8 cellular contexts compared by ENCODE assay signal in genomic region chr18:36095936-36096519, GRCh38. TPM values are rescaled to one million over a fixed set of nuclear protein-coding genes. Genes with fewer than 3 reads are reported as not detected.
DNase-seq lines count a peak whose midpoint lies in the region; ATAC-seq, FAIRE-seq and TF ChIP-seq lines count a peak whose summit lies in the region.

No MANE protein-coding gene starts in this region.

- in situ Hi-C loops in KBM-7 (cut with MboI; ENCODE audit: low pct_unique_long_range_greater_than_20kb, low sequenced_read_pairs): no loop called here

- no peaks in the 10 kb centered on the region for H3K9me3 Mint-ChIP-seq in activated T-helper 2 cell treated with anti-CD3 and anti-CD28 coated beads, Interferon-gamma antibody, Interleukin-2, Interleukin-4, amounts not matched to agents 10 μg/mL and 5 μg/mL and 100 μg/mL, durations not matched to agents 14 hours and 24 hours and 36 hours

- TF ChIP-seq RAD21 in neural cell (conservative IDR thresholded peaks at IDR 0.05): peak; percentile 78

- H3K9me3 ChIP-seq in neural cell (ENCODE audit: low read length): no peaks in the 10 kb centered on the region
- no peaks in the 10 kb centered on the region for H3K9me3 ChIP-seq in MG63

- FAIRE-seq in RCC 7860 (lab: Jason Lieb, UNC): peak; percentile 88

- no peak overlapping the region for H3K9ac ChIP-seq in neural cell (ENCODE audit: low read length)

- no peaks in the 10 kb centered on the region for H3K9me2 ChIP-seq in neural cell (ENCODE audit: insufficient read depth, low read length)

- intact Hi-C loops in activated T-helper 2 cell treated with anti-CD3 and anti-CD28 coated beads, Interferon-gamma antibody, Interleukin-2, Interleukin-4, amounts not matched to agents 10 μg/mL and 5 μg/mL and 100 μg/mL, durations not matched to agents 14 hours and 24 hours and 36 hours (cut with micrococcal nuclease): loop anchor here (1.0 kb wide), 2 partner anchors 79 to 188 kb away; no protein-coding TSS in a partner anchor

- no peaks in the 10 kb centered on the region for H4K20me1 ChIP-seq in neural cell (ENCODE audit: insufficient read depth)

- no peak overlapping the region for H2AFZ ChIP-seq in neural cell (ENCODE audit: low read depth, low read length)

- H3K4me2 ChIP-seq in neural cell (ENCODE audit: low read length): no peak overlapping the region

- H3K4me3 ChIP-seq in neural cell (ENCODE audit: low read length) (no peak overlapping the region), MG63 (no peak overlapping the region)

- DNase-seq in GDM1 (lab: John Stamatoyannopoulos, UW) (peak; percentile 6), KBM-7 (peak; percentile 51), RCC 7860 (ENCODE audit: low spot score) (peak; percentile 53), epidermal melanocyte (ENCODE audit: insufficient read length, low spot score) (peak; percentile 40), MG63 (no peak)
- DNase-seq in activated T-helper 2 cell treated with anti-CD3 and anti-CD28 coated beads, Interferon-gamma antibody, Interleukin-2, Interleukin-4, amounts not matched to agents 10 μg/mL and 5 μg/mL and 100 μg/mL, durations not matched to agents 14 hours and 24 hours and 36 hours (ENCODE audit: low spot score): no peak

- H3K4me1 Mint-ChIP-seq in activated T-helper 2 cell treated with anti-CD3 and anti-CD28 coated beads, Interferon-gamma antibody, Interleukin-2, Interleukin-4, amounts not matched to agents 10 μg/mL and 5 μg/mL and 100 μg/mL, durations not matched to agents 14 hours and 24 hours and 36 hours (ENCODE audit: low read depth): peaks cover 10% of the 10 kb centered on the region

- ATAC-seq in GM21515 (IDR thresholded peaks at IDR 0.05; ENCODE audit: unreplicated experiment): no peak

- H3K36me3 Mint-ChIP-seq in activated T-helper 2 cell treated with anti-CD3 and anti-CD28 coated beads, Interferon-gamma antibody, Interleukin-2, Interleukin-4, amounts not matched to agents 10 μg/mL and 5 μg/mL and 100 μg/mL, durations not matched to agents 14 hours and 24 hours and 36 hours (ENCODE audit: low read depth): no peaks in the 10 kb centered on the region

- no peaks in the 10 kb centered on the region for H3F3A ChIP-seq in neural cell (ENCODE audit: insufficient read depth, low read length, poor library complexity, severe bottlenecking)

- no peak overlapping the region for H3K27ac Mint-ChIP-seq in activated T-helper 2 cell treated with anti-CD3 and anti-CD28 coated beads, Interferon-gamma antibody, Interleukin-2, Interleukin-4, amounts not matched to agents 10 μg/mL and 5 μg/mL and 100 μg/mL, durations not matched to agents 14 hours and 24 hours and 36 hours

- no peak overlapping the region for H3K4me3 Mint-ChIP-seq in activated T-helper 2 cell treated with anti-CD3 and anti-CD28 coated beads, Interferon-gamma antibody, Interleukin-2, Interleukin-4, amounts not matched to agents 10 μg/mL and 5 μg/mL and 100 μg/mL, durations not matched to agents 14 hours and 24 hours and 36 hours (ENCODE audit: low read depth)

- H3K27me3 ChIP-seq in neural cell (ENCODE audit: insufficient read depth, low read depth, low read length): no peaks in the 10 kb centered on the region
- H3K27me3 ChIP-seq in MG63: no peaks in the 10 kb centered on the region

- peaks cover 24% of the 10 kb centered on the region for H3K27me3 Mint-ChIP-seq in activated T-helper 2 cell treated with anti-CD3 and anti-CD28 coated beads, Interferon-gamma antibody, Interleukin-2, Interleukin-4, amounts not matched to agents 10 μg/mL and 5 μg/mL and 100 μg/mL, durations not matched to agents 14 hours and 24 hours and 36 hours (ENCODE audit: low read depth)

- H3K79me2 ChIP-seq in neural cell (replicated peaks; ENCODE audit: insufficient read depth, low read length): no peaks in the 10 kb centered on the region

- no peak overlapping the region for H3K27ac ChIP-seq in neural cell (ENCODE audit: low read length)

- TF ChIP-seq EP300 in neural cell (conservative IDR thresholded peaks at IDR 0.05; ENCODE audit: poor library complexity, severe bottlenecking): no peak

- no peaks in the 10 kb centered on the region for H3K36me3 ChIP-seq in neural cell (ENCODE audit: insufficient read depth, low read length)
- H3K36me3 ChIP-seq in MG63: no peaks in the 10 kb centered on the region

- TF ChIP-seq CTCF in neural cell (IDR thresholded peaks at IDR 0.05; ENCODE audit: poor library complexity, severe bottlenecking): peak; percentile 75

TF ChIP-seq in neural cell, 6 proteins besides CTCF, POLR2A, EP300 and RAD21:
- TF ChIP-seq EZH2 (IDR thresholded peaks at IDR 0.05; ENCODE audit: borderline replicate concordance, insufficient read depth, low read length, poor library complexity, severe bottlenecking): no peak
- peak; percentile 78 for TF ChIP-seq SMC3 (conservative IDR thresholded peaks at IDR 0.05; ENCODE audit: poor library complexity)
TF ChIP-seq in neural cell: peak in this region for 1.

RNA-seq across cellular contexts. Expression of gene RPRD1A, which starts 28.7 kb away (rescaled TPM):
- polyA plus RNA-seq in neural cell: 129 and 136 TPM in 2 replicates
- polyA minus RNA-seq in neural cell: 156 and 180 TPM in 2 replicates
- total RNA-seq in MG63 (2014; rRNA removed; shearing (Covaris generic); ENCODE audit: low replicate concordance): 28.7 and 31.4 TPM in 2 replicates
- total RNA-seq in activated T-helper 2 cell treated with anti-CD3 and anti-CD28 coated beads, Interferon-gamma antibody, Interleukin-2, Interleukin-4, amounts not matched to agents 10 μg/mL and 5 μg/mL and 100 μg/mL, durations not matched to agents 14 hours and 24 hours and 36 hours: 23.4 and 24.1 TPM in 2 replicates

RNA-seq across cellular contexts. Expression of gene SLC39A6, which starts 33.1 kb away (rescaled TPM):
- 260 and 298 TPM in 2 replicates for polyA plus RNA-seq in neural cell
- polyA minus RNA-seq in neural cell: 294 and 310 TPM in 2 replicates
- 63.0 and 80.9 TPM in 2 replicates for total RNA-seq in MG63 (2014; rRNA removed; shearing (Covaris generic); ENCODE audit: low replicate concordance)
- 41.7 and 42.7 TPM in 2 replicates for total RNA-seq in activated T-helper 2 cell treated with anti-CD3 and anti-CD28 coated beads, Interferon-gamma antibody, Interleukin-2, Interleukin-4, amounts not matched to agents 10 μg/mL and 5 μg/mL and 100 μg/mL, durations not matched to agents 14 hours and 24 hours and 36 hours

RNA-seq across cellular contexts. Expression of gene ELP2, which starts 33.7 kb away (rescaled TPM):
- polyA plus RNA-seq in neural cell: 77.1 and 83.6 TPM in 2 replicates
- polyA minus RNA-seq in neural cell: 112 and 141 TPM in 2 replicates
- total RNA-seq in MG63 (2014; rRNA removed; shearing (Covaris generic); ENCODE audit: low replicate concordance): 85.7 and 109 TPM in 2 replicates
- total RNA-seq in activated T-helper 2 cell treated with anti-CD3 and anti-CD28 coated beads, Interferon-gamma antibody, Interleukin-2, Interleukin-4, amounts not matched to agents 10 μg/mL and 5 μg/mL and 100 μg/mL, durations not matched to agents 14 hours and 24 hours and 36 hours: 93.3 and 94.2 TPM in 2 replicates

Comparison
In these comparisons a context has a peak if more than half of its experiments do, and no peak if none do; other contexts are left out.
1. DNase-seq: peak in GDM1 (single experiment), KBM-7 (single experiment), RCC 7860 (single experiment) and epidermal melanocyte (single experiment); none in MG63 (single experiment) and activated T-helper 2 cell treated with anti-CD3 and anti-CD28 coated beads, Interferon-gamma antibody, Interleukin-2, Interleukin-4, amounts not matched to agents 10 μg/mL and 5 μg/mL and 100 μg/mL, durations not matched to agents 14 hours and 24 hours and 36 hours (single experiment).